Comparison of ENCODE assay signal across 7 cellular contexts in genomic region chr20:32626859-32627636, GRCh38. TPM values are rescaled to one million over a fixed set of nuclear protein-coding genes. Genes with fewer than 3 reads are reported as not detected.
DNase-seq lines count a peak whose midpoint lies in the region; ATAC-seq and TF ChIP-seq lines count a peak whose summit lies in the region.

No MANE protein-coding gene starts in this region.

- no peaks in the 10 kb centered on the region for H3K36me3 Mint-ChIP-seq in activated T-helper 17 cell treated with anti-CD3 and anti-CD28 coated beads, Interleukin-2, amount 50 U/mL, for 72 hours (ENCODE audit: low read depth)

- no peak for TF ChIP-seq CTCF in lower leg skin (IDR thresholded peaks at IDR 0.05)

- no peaks in the 10 kb centered on the region for H3K4me1 Mint-ChIP-seq in activated T-helper 17 cell treated with anti-CD3 and anti-CD28 coated beads, Interleukin-2, amount 50 U/mL, for 72 hours

- ATAC-seq in GM19397 (IDR thresholded peaks at IDR 0.05; ENCODE audit: unreplicated experiment) = peak; percentile 23
- ATAC-seq in GM19328 (IDR thresholded peaks at IDR 0.05; ENCODE audit: unreplicated experiment) = no peak
- no peak for ATAC-seq in activated T-helper 17 cell treated with anti-CD3 and anti-CD28 coated beads, Interleukin-2, amount 50 U/mL, for 72 hours (replicated peaks)

- intact Hi-C loops in lower leg skin (cut with DNase I; ENCODE audit: low total_unique reads) = no loop called here

- H3K4me3 ChIP-seq in lower leg skin (ENCODE audit: low read depth, poor library complexity, severe bottlenecking) = no peak overlapping the region

- H3K9me3 Mint-ChIP-seq in activated T-helper 17 cell treated with anti-CD3 and anti-CD28 coated beads, Interleukin-2, amount 50 U/mL, for 72 hours = no peaks in the 10 kb centered on the region

- no peaks in the 10 kb centered on the region for H3K27me3 Mint-ChIP-seq in activated T-helper 17 cell treated with anti-CD3 and anti-CD28 coated beads, Interleukin-2, amount 50 U/mL, for 72 hours

- no peak overlapping the region for H3K4me3 Mint-ChIP-seq in activated T-helper 17 cell treated with anti-CD3 and anti-CD28 coated beads, Interleukin-2, amount 50 U/mL, for 72 hours

- TF ChIP-seq POLR2A in lower leg skin (IDR thresholded peaks at IDR 0.05) = no peak

- H3K27ac Mint-ChIP-seq in activated T-helper 17 cell treated with anti-CD3 and anti-CD28 coated beads, Interleukin-2, amount 50 U/mL, for 72 hours = no peak overlapping the region

- WGBS in lower leg skin, 2 donors = 14 to 18% methylated on average over 13 to 14 of the region's 26 CpGs

- DNase-seq in MV-4-11 (lab: John Stamatoyannopoulos, UW) (peak; percentile 49), UCSD-AML1 (lab: John Stamatoyannopoulos, UW; ENCODE audit: unreplicated experiment) (peak; percentile 60), myocyte (ENCODE audit: low read depth) (peak; percentile 15), lower leg skin (ENCODE audit: low spot score in 2 of 2) (no peak)

RNA-seq across cellular contexts. Expression of gene NOL4L, which starts 41.9 kb away (rescaled TPM):
- total RNA-seq in myocyte (2.5 and 3.1 TPM in 2 replicates), lower leg skin (10 to 100 TPM in 1 of 4 donors, 1 to 10 TPM in 3; 4.6 to 10.4 (median 7.0) TPM)
- polyA plus RNA-seq in myocyte (2012) = 6.8 TPM
- total RNA-seq in activated T-helper 17 cell treated with anti-CD3 and anti-CD28 coated beads, Interleukin-2, amount 50 U/mL, for 72 hours = 10 to 100 TPM in 1 of 2 donors, 1 to 10 TPM in 1; 9.9 to 28.5 TPM

RNA-seq across cellular contexts. Expression of gene C20orf203, which starts 46.7 kb away (rescaled TPM):
- total RNA-seq in myocyte (0.05 TPM in 1 of 2 replicates, not detected in the other), lower leg skin (under 1 TPM in 3 of 4 donors, not detected in 1; 0.13 to 0.20 (median 0.13) TPM)
- not detected for polyA plus RNA-seq in myocyte (2012)
- total RNA-seq in activated T-helper 17 cell treated with anti-CD3 and anti-CD28 coated beads, Interleukin-2, amount 50 U/mL, for 72 hours = under 1 TPM in 1 of 2 donors, not detected in 1; 0.05 TPM

Comparison
In these comparisons a context has a peak if more than half of its experiments do, and no peak if none do; other contexts are left out.
1. DNase-seq: peak in MV-4-11 (single experiment), UCSD-AML1 (single experiment) and myocyte (single experiment); none in lower leg skin (0 of 2).